ENCODE assay signal across 19 cellular contexts in genomic region chr7:149171894-149172533, GRCh38. TPM values are rescaled to one million over a fixed set of nuclear protein-coding genes. Genes with fewer than 3 reads are reported as not detected.
A peak's percentile ranks its signal among the peaks of the same experiment; 100 is the strongest.
DNase-seq lines count a peak whose midpoint lies in the region; ATAC-seq, FAIRE-seq and TF ChIP-seq lines count a peak whose summit lies in the region.
"Had no signal": no experiment of that assay in that cellular context is flagged by ENCODE, and none has a peak within 500 bp of the region (broad histone marks: within the 10 kb centered on the region; RNA-seq: fewer than 3 reads in every experiment).

No MANE protein-coding gene starts in this region.

- H3K9me3 ChIP-seq in astrocyte (ENCODE audit: insufficient read depth, low read depth, low read length) = no peaks in the 10 kb centered on the region
- H3K9me3 ChIP-seq: left ventricle myocardium inferior, pancreas, thoracic aorta had no signal

- H3K27ac Mint-ChIP-seq in astrocyte (ENCODE audit: unreplicated experiment) = peak overlapping the region; percentile 84
- H3K27ac Mint-ChIP-seq: activated naive CD4-positive, alpha-beta T cell treated with anti-CD3 and anti-CD28 coated beads, Interleukin-2, amount 50 U/mL, for 24 hours; B cell had no signal

- H3K27ac ChIP-seq in astrocyte (ENCODE audit: low read depth, low read length) = no peak overlapping the region
- H3K27ac ChIP-seq: left ventricle myocardium inferior, pancreas, thoracic aorta had no signal

- H3K4me1 ChIP-seq in astrocyte (ENCODE audit: insufficient read depth, low read length) = no peaks in the 10 kb centered on the region
- H3K4me1 ChIP-seq: left ventricle myocardium inferior, pancreas had no signal

- no peaks in the 10 kb centered on the region for H3K27me3 Mint-ChIP-seq in astrocyte (ENCODE audit: low read depth, unreplicated experiment)
- H3K27me3 Mint-ChIP-seq: activated naive CD4-positive, alpha-beta T cell treated with anti-CD3 and anti-CD28 coated beads, Interleukin-2, amount 50 U/mL, for 24 hours; B cell had no signal

- peaks cover 3% of the 10 kb centered on the region for H3K4me1 Mint-ChIP-seq in astrocyte (ENCODE audit: low read depth, unreplicated experiment)
- H3K4me1 Mint-ChIP-seq: B cell had no signal

- H3K4me2 ChIP-seq in astrocyte (ENCODE audit: low read length) = no peak overlapping the region

- TF ChIP-seq CTCF in astrocyte (IDR thresholded peaks at IDR 0.05; ENCODE audit: insufficient read depth, low read depth, low read length) (no peak), foreskin fibroblast (IDR thresholded peaks at IDR 0.05; ENCODE audit: low read depth, low read length) (no peak)

- H3K9ac ChIP-seq in astrocyte (ENCODE audit: low read length) = no peak overlapping the region

- H3K27me3 ChIP-seq in astrocyte (ENCODE audit: insufficient read depth, low read length) = no peaks in the 10 kb centered on the region
- H3K27me3 ChIP-seq: pancreas had no signal

- H3K4me3 Mint-ChIP-seq in astrocyte (ENCODE audit: unreplicated experiment) = no peak overlapping the region
- H3K4me3 Mint-ChIP-seq: activated naive CD4-positive, alpha-beta T cell treated with anti-CD3 and anti-CD28 coated beads, Interleukin-2, amount 50 U/mL, for 24 hours; B cell had no signal

- peak; percentile 31 for DNase-seq in DMS53 treated with DMSO at 0.1 percent for 48 hours (lab: John Stamatoyannopoulos, UW; ENCODE audit: unreplicated experiment)
- DNase-seq in HT1080 (ENCODE audit: low read depth) = peak; percentile 58
- DNase-seq in astrocyte (ENCODE audit: low read depth) = no peak
- peak; percentile 52 for DNase-seq in kidney glomerular epithelial cell (lab: John Stamatoyannopoulos, UW)
- no peak for DNase-seq in foreskin fibroblast
- DNase-seq in left ventricle myocardium superior = no peak
- no peak for DNase-seq in T-helper 1 cell
- no peak for DNase-seq in medulla oblongata (ENCODE audit: extremely low spot score)
- DNase-seq: activated CD4-positive, alpha-beta T cell treated with anti-CD3 and anti-CD28 coated beads for 1 hour; activated CD8-positive, alpha-beta memory T cell treated with anti-CD3 and anti-CD28 coated beads, Interleukin-2, amount 50 U/mL, for 4 hours; hypothalamus; left ventricle myocardium inferior; NCI-H1105; pancreas; RPMI8226 had no signal

- ATAC-seq in left ventricle myocardium superior = no peak
- ATAC-seq: pancreas had no signal

- intact Hi-C loops in left ventricle myocardium superior (cut with micrococcal nuclease) = no loop called here

- FAIRE-seq in astrocyte (lab: Jason Lieb, UNC) = no peak
- FAIRE-seq: D721Med, pancreas had no signal

- no peak overlapping the region for H2AFZ ChIP-seq in astrocyte (ENCODE audit: low read depth, low read length)

- peaks cover 3% of the 10 kb centered on the region for H4K20me1 ChIP-seq in astrocyte (ENCODE audit: insufficient read depth, low read length)

- H3K79me2 ChIP-seq in astrocyte (ENCODE audit: insufficient read depth, low read length) = no peaks in the 10 kb centered on the region

- no peaks in the 10 kb centered on the region for H3K9me3 Mint-ChIP-seq in astrocyte (ENCODE audit: unreplicated experiment)
- H3K9me3 Mint-ChIP-seq: activated naive CD4-positive, alpha-beta T cell treated with anti-CD3 and anti-CD28 coated beads, Interleukin-2, amount 50 U/mL, for 24 hours had no signal

- peaks cover 7% of the 10 kb centered on the region for H3K36me3 Mint-ChIP-seq in astrocyte (ENCODE audit: low read depth, unreplicated experiment)

- H3K36me3 ChIP-seq in astrocyte (ENCODE audit: insufficient read depth, low read length) = peaks cover 29% of the 10 kb centered on the region

- H3K4me3 ChIP-seq in astrocyte (ENCODE audit: insufficient read depth, low read depth, low read length) = no peak overlapping the region
- H3K4me3 ChIP-seq in foreskin fibroblast (ENCODE audit: low read depth in 1 of 2, low read length in 2 of 2) = no peak overlapping the region
- H3K4me3 ChIP-seq: left ventricle myocardium inferior, pancreas, thoracic aorta had no signal

RNA-seq across cellular contexts. Expression of gene ZNF282, which starts 23.3 kb away (rescaled TPM):
- 27.0 and 30.4 TPM in 2 replicates for total RNA-seq in HT1080 (2014; rRNA removed; shearing (Covaris generic))
- 20.0 and 21.2 TPM in 2 replicates for polyA plus RNA-seq in HT1080 (2015; cell fraction: cytosol; rRNA removed)
- polyA plus RNA-seq in HT1080 (2015; cell fraction: nucleus; rRNA removed) = 35.8 and 39.3 TPM in 2 replicates
- total RNA-seq in astrocyte (26.9 and 28.1 TPM in 2 replicates), left ventricle myocardium superior (14.5 TPM)

RNA-seq across cellular contexts. Expression of gene ZNF398, which starts 24.8 kb away (rescaled TPM):
- 6.3 and 7.5 TPM in 2 replicates for total RNA-seq in HT1080 (2014; rRNA removed; shearing (Covaris generic))
- polyA plus RNA-seq in HT1080 (2015; cell fraction: cytosol; rRNA removed) = 3.3 and 4.6 TPM in 2 replicates
- polyA plus RNA-seq in HT1080 (2015; cell fraction: nucleus; rRNA removed) = 7.1 and 8.1 TPM in 2 replicates
- total RNA-seq in astrocyte (14.6 and 16.6 TPM in 2 replicates), left ventricle myocardium superior (6.6 TPM)

RNA-seq across cellular contexts. Expression of gene ZNF425, which starts 45.9 kb away (rescaled TPM):
- total RNA-seq in HT1080 (2014; rRNA removed; shearing (Covaris generic)) = 0.23 and 0.33 TPM in 2 replicates
- polyA plus RNA-seq in HT1080 (2015; cell fraction: cytosol; rRNA removed) = 0.59 TPM in 2 replicates
- polyA plus RNA-seq in HT1080 (2015; cell fraction: nucleus; rRNA removed) = 0.41 and 2.1 TPM in 2 replicates
- 5.9 and 7.1 TPM in 2 replicates for total RNA-seq in astrocyte
- 0.72 TPM for total RNA-seq in left ventricle myocardium superior

Comparison
In these comparisons a context has a peak if more than half of its experiments do, and no peak if none do; other contexts are left out.
1. DNase-seq: peak in DMS53 treated with DMSO at 0.1 percent for 48 hours (single experiment), HT1080 (single experiment) and kidney glomerular epithelial cell (single experiment); none in astrocyte (single experiment), foreskin fibroblast (0 of 2), left ventricle myocardium superior (single experiment), T-helper 1 cell (0 of 5) and medulla oblongata (single experiment).